ENCODE assay signal across 17 cellular contexts in the genomic region with DNA sequence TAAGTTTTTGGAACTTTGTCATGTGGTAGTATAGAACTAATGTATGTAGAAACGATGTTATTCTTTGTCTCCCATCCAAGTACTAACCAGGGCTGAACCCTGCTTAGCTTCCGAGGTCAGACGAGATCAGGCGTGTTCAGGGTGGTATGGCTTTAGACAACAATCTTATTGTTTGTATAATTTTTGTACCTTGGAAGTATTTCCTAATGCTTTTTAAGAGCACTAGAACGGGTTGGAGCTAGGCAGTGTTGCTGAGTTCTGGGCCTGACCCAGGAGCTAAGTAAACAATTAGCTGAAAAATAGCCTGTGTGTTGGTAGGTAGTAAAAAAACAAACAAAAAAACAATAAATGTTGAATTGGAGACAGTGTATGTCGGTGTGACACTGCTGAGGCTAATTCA.
DNase-seq lines count a peak whose midpoint lies in the region; ATAC-seq, FAIRE-seq and TF ChIP-seq lines count a peak whose summit lies in the region.
"Had no signal": no experiment of that assay in that cellular context is flagged by ENCODE, and none has a peak within 500 bp of the region (broad histone marks: within the 10 kb centered on the region; RNA-seq: fewer than 3 reads in every experiment).

No MANE protein-coding gene starts in this region.

- peak; percentile 41 to 44 for TF ChIP-seq RAD21 in liver (IDR thresholded peaks at IDR 0.05)
- TF ChIP-seq RAD21 in HepG2 (CRISPR knock-in tag; IDR thresholded peaks at IDR 0.05) = no peak

- BruUV-seq in HepG2 (replicated peaks; lab: Mats Ljungman, UMichigan) = no TSS peak

- no peak for FAIRE-seq in HepG2 (lab: Jason Lieb, UNC)
- FAIRE-seq: G401.6, GM12891 had no signal

- no peaks in the 10 kb centered on the region for H3K9me3 ChIP-seq in liver (ENCODE audit: control insufficient read depth in 4 of 4, low read length in 3 of 4)
- no peaks in the 10 kb centered on the region for H3K9me3 ChIP-seq in HepG2 (ENCODE audit: low read length)
- H3K9me3 ChIP-seq: BLaER1, HAP-1 had no signal

- H3K27ac ChIP-seq in liver (ENCODE audit: low read depth in 1 of 2, low read length in 2 of 2) (peak overlapping the region; percentile 60 to 93), HepG2 (ENCODE audit: extremely low read length, insufficient read depth, low read length) (no peak overlapping the region), mesendoderm (ENCODE audit: low read depth, low read length) (no peak overlapping the region)
- H3K27ac ChIP-seq: BLaER1, GM23248, HL-60 had no signal

- ATAC-seq in HepG2 = no peak; the same call in 2 of the 3 replicates
- peak; percentile 68 for ATAC-seq in left lobe of liver
- no peak for ATAC-seq in GM18868 (IDR thresholded peaks at IDR 0.05; ENCODE audit: unreplicated experiment)
- ATAC-seq: CD8-positive, alpha-beta T cell had no signal

- no peaks in the 10 kb centered on the region for H3K79me1 ChIP-seq in mesendoderm (ENCODE audit: low read length)

- no peak overlapping the region for H3K4me3 ChIP-seq in liver (ENCODE audit: low read depth in 1 of 3, low read length in 3 of 3)
- no peak overlapping the region for H3K4me3 ChIP-seq in HepG2 (replicated peaks in 1 of 3; ENCODE audit: insufficient read depth in 1 of 3, low read depth in 2 of 3, low read length in 3 of 3)
- H3K4me3 ChIP-seq in mesendoderm (ENCODE audit: low read length) = no peak overlapping the region
- H3K4me3 ChIP-seq: BLaER1, GM23248, HAP-1 had no signal

- in situ Hi-C loops in HepG2 (cut with HindIII; ENCODE audit: extremely low pct_ligation_motif_present, low pct_unique_long_range_greater_than_20kb) = no loop called here

- DNase-seq in HepG2 (ENCODE audit: low spot score) (no peak), left lobe of liver (ENCODE audit: low spot score) (peak; percentile 67), mesendoderm (no peak), head of caudate nucleus (no peak)
- DNase-seq in activated naive CD4-positive, alpha-beta T cell treated with Interleukin-2 at 50 U/mL for 16 hours = no peak
- DNase-seq: 8988T; Calu3; CD8-positive, alpha-beta T cell; GM23248; IMR-90 had no signal

- TF ChIP-seq CTCF in liver (IDR thresholded peaks at IDR 0.05; ENCODE audit: low read depth, low read length, missing input control) (no peak), HepG2 (CRISPR knock-in tag; IDR thresholded peaks at IDR 0.05) (no peak)

- H2BK5ac ChIP-seq in mesendoderm (ENCODE audit: low read length) = peak overlapping the region; percentile 54

- no peak for TF ChIP-seq POLR2A in HepG2 (IDR thresholded peaks at IDR 0.05; ENCODE audit: insufficient read depth in 1 of 2, low read depth in 2 of 2, low read length in 2 of 2)

- H3K4me1 ChIP-seq in liver (ENCODE audit: control insufficient read depth in 4 of 4, insufficient read depth in 4 of 4, low read length in 3 of 4) = peaks cover 13 to 51% (median 36%) of the 10 kb centered on the region in 4 donors
- H3K4me1 ChIP-seq in HepG2 (ENCODE audit: insufficient read depth, low read length) = 0 out of 2 replicates have a peak, but pooled peaks cover 11% of the 10 kb centered on the region
- peaks cover 15% of the 10 kb centered on the region for H3K4me1 ChIP-seq in mesendoderm (ENCODE audit: control insufficient read depth, low read depth, low read length)
- H3K4me1 ChIP-seq: BLaER1, HAP-1 had no signal

- H2BK120ac ChIP-seq in mesendoderm (ENCODE audit: low read depth, low read length) = no peak overlapping the region

- no peak overlapping the region for H2BK15ac ChIP-seq in mesendoderm (replicated peaks; ENCODE audit: low read depth)

- TF ChIP-seq EP300 in HepG2 (IDR thresholded peaks at IDR 0.05; ENCODE audit: low read depth in 2 of 2, low read length in 2 of 2) (no peak), HepG2 (CRISPR knock-in tag; IDR thresholded peaks at IDR 0.05; ENCODE audit: borderline replicate concordance) (no peak)

- peak overlapping the region; percentile 62 for H3K56ac ChIP-seq in mesendoderm (ENCODE audit: low read length)

- H3K79me2 ChIP-seq in HepG2 (ENCODE audit: insufficient read depth, low read length) = no peaks in the 10 kb centered on the region
- no peaks in the 10 kb centered on the region for H3K79me2 ChIP-seq in mesendoderm (ENCODE audit: control insufficient read depth, insufficient read depth, low read length)

- H3K4me2 ChIP-seq in HepG2 (ENCODE audit: low read depth, low read length) (no peak overlapping the region), mesendoderm (ENCODE audit: low read length) (no peak overlapping the region)
- H3K4me2 ChIP-seq: BLaER1 had no signal

- 36% methylated on average over 6 of the region's 6 CpGs for WGBS in liver
- WGBS in HepG2 (ENCODE audit: low lambda C conversion rate) = 2% methylated on average over 6 of the region's 6 CpGs
- no CpG with 5 or more reads among the region's 6 CpGs for WGBS in mesendoderm (ENCODE audit: extremely low coverage, insufficient coverage, low lambda C conversion rate)

- no peaks in the 10 kb centered on the region for H4K20me1 ChIP-seq in HepG2 (ENCODE audit: insufficient read depth, low read length)
- H4K20me1 ChIP-seq: BLaER1 had no signal

- CTCF ChIA-PET in HepG2 (lab: Yijun Ruan, JAX; ENCODE audit: low intra/inter-chr PET ratio, low total read pairs) = no interaction called here

- no peak overlapping the region for H3K4ac ChIP-seq in mesendoderm (ENCODE audit: low read depth, low read length)

- no peak overlapping the region for H4K5ac ChIP-seq in mesendoderm (ENCODE audit: low read length)

- H3K27me3 ChIP-seq in liver (ENCODE audit: control insufficient read depth in 4 of 4, insufficient read depth in 4 of 4, low read length in 3 of 4) (no peaks in the 10 kb centered on the region), HepG2 (ENCODE audit: control insufficient read depth in 1 of 2, insufficient read depth in 2 of 2, low read length in 2 of 2) (no peaks in the 10 kb centered on the region), mesendoderm (ENCODE audit: insufficient read depth, low read length, poor library complexity) (no peaks in the 10 kb centered on the region)
- H3K27me3 ChIP-seq: BLaER1 had no signal

- intact Hi-C loops in HepG2 (cut with micrococcal nuclease; ENCODE audit: unreplicated experiment) (no loop called here), head of caudate nucleus (cut with DNase I) (no loop called here)

- H3K23ac ChIP-seq in mesendoderm (ENCODE audit: low read length) = no peak overlapping the region

- H2AK5ac ChIP-seq in mesendoderm (ENCODE audit: low read length) = no peak overlapping the region

- no peak overlapping the region for H2AFZ ChIP-seq in HepG2 (ENCODE audit: low read length)
- H2AFZ ChIP-seq: GM23248 had no signal

- H3K9ac ChIP-seq in liver (ENCODE audit: low read depth in 1 of 2, low read length in 2 of 2) (no peak overlapping the region), HepG2 (ENCODE audit: insufficient read depth, low read depth, low read length) (no peak overlapping the region), mesendoderm (ENCODE audit: low read length) (no peak overlapping the region)
- H3K9ac ChIP-seq: BLaER1, GM23248 had no signal

- H3K18ac ChIP-seq in mesendoderm (ENCODE audit: low read length) = no peak overlapping the region

- no peaks in the 10 kb centered on the region for H3K36me3 ChIP-seq in liver (ENCODE audit: control insufficient read depth in 4 of 4, insufficient read depth in 3 of 4, low read depth in 1 of 4, low read length in 3 of 4)
- no peaks in the 10 kb centered on the region for H3K36me3 ChIP-seq in HepG2 (replicated peaks in 1 of 2; ENCODE audit: control insufficient read depth in 1 of 2, insufficient read depth in 2 of 2, low read length in 2 of 2)
- H3K36me3 ChIP-seq in mesendoderm (ENCODE audit: control insufficient read depth, insufficient read depth, low read length) = no peaks in the 10 kb centered on the region
- H3K36me3 ChIP-seq: BLaER1, HAP-1 had no signal

- no peak overlapping the region for H4K8ac ChIP-seq in mesendoderm (ENCODE audit: low read depth, low read length)

- POLR2A ChIA-PET in HepG2 (lab: Yijun Ruan, JAX) = no interaction called here

TF ChIP-seq in liver, 16 proteins besides CTCF, POLR2A, EP300 and RAD21 (continues in another document):
- TF ChIP-seq, protein P1, sequence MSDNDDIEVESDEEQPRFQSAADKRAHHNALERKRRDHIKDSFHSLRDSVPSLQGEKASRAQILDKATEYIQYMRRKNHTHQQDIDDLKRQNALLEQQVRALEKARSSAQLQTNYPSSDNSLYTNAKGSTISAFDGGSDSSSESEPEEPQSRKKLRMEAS (IDR thresholded peaks at IDR 0.05) = peak; percentile 78
- peak; percentile 83 to 85 for TF ChIP-seq HNF4A (conservative IDR thresholded peaks at IDR 0.05)
- no peak for TF ChIP-seq FOXA1 (IDR thresholded peaks at IDR 0.05)

TF ChIP-seq in HepG2, 621 proteins besides CTCF, POLR2A, EP300 and RAD21:
- TF ChIP-seq ZNF576 (CRISPR knock-in tag; IDR thresholded peaks at IDR 0.05) = no peak
- TF ChIP-seq TRIM24 (CRISPR knock-in tag; IDR thresholded peaks at IDR 0.05) = no peak
- no peak for TF ChIP-seq NFE2L2 (IDR thresholded peaks at IDR 0.05; ENCODE audit: low read length)
- TF ChIP-seq RFXAP (CRISPR knock-in tag; IDR thresholded peaks at IDR 0.05; ENCODE audit: borderline replicate concordance) = no peak
- TF ChIP-seq ZNF20 (CRISPR knock-in tag; IDR thresholded peaks at IDR 0.05) = no peak
- TF ChIP-seq DNMT3B (CRISPR knock-in tag; conservative IDR thresholded peaks at IDR 0.05) = no peak
- TF ChIP-seq ZMAT3 (CRISPR knock-in tag; conservative IDR thresholded peaks at IDR 0.05) = no peak

Comparison
In these comparisons a context has a peak if more than half of its experiments do, and no peak if none do; other contexts are left out.
1. H3K27ac ChIP-seq: peak in liver (2 of 2); none in HepG2 (single experiment) and mesendoderm (single experiment).